Comparison of ENCODE assay signal across 13 cellular contexts in genomic region chr4:56681849-56682175, GRCh38. TPM values are rescaled to one million over a fixed set of nuclear protein-coding genes. Genes with fewer than 3 reads are reported as not detected.
DNase-seq lines count a peak whose midpoint lies in the region; ATAC-seq and TF ChIP-seq lines count a peak whose summit lies in the region.
"Had no signal": no experiment of that assay in that cellular context is flagged by ENCODE, and none has a peak within 500 bp of the region (broad histone marks: within the 10 kb centered on the region; RNA-seq: fewer than 3 reads in every experiment).

No MANE protein-coding gene starts in this region.

- no TSS peak for BruUV-seq in OCI-LY7 (replicated peaks; lab: Mats Ljungman, UMichigan)

- TF ChIP-seq EP300 in suprapubic skin (IDR thresholded peaks at IDR 0.05) (no peak), sigmoid colon (IDR thresholded peaks at IDR 0.05) (no peak)

- POLR2A ChIA-PET in activated CD4-positive, alpha-beta T cell treated with anti-CD3 and anti-CD28 coated beads for 36 hours (lab: Charles Lee) = no interaction called here
- POLR2A ChIA-PET in OCI-LY7 (lab: Charles Lee) = no interaction called here

- peak overlapping the region; percentile 38 for H3K4me3 ChIP-seq in suprapubic skin
- no peak overlapping the region for H3K4me3 ChIP-seq in OCI-LY7 (ENCODE audit: low read depth, low read length, poor library complexity, severe bottlenecking)
- H3K4me3 ChIP-seq in sigmoid colon = peak overlapping the region in 2 of 4 donors; percentile 7 to 36
- no peak overlapping the region for H3K4me3 ChIP-seq in foreskin fibroblast (ENCODE audit: low read depth in 1 of 2, low read length in 2 of 2)

- no peaks in the 10 kb centered on the region for H3K9me3 Mint-ChIP-seq in activated CD4-positive, alpha-beta T cell treated with anti-CD3 and anti-CD28 coated beads for 36 hours (ENCODE audit: low read depth)

- DNase-seq in activated CD4-positive, alpha-beta T cell treated with anti-CD3 and anti-CD28 coated beads for 36 hours = no peak
- DNase-seq in activated CD4-positive, alpha-beta T cell treated with anti-CD3 and anti-CD28 coated beads, Interleukin-2, amount 50 U/mL, for 4 hours = no peak
- no peak for DNase-seq in T-helper 17 cell
- no peak for DNase-seq in suprapubic skin (ENCODE audit: low spot score in 2 of 2)
- no peak for DNase-seq in OCI-LY7 (ENCODE audit: low spot score)
- no peak for DNase-seq in sigmoid colon
- DNase-seq in foreskin fibroblast = no peak
- DNase-seq: ACHN, DND-41, NCI-H226 had no signal

- H3K9me2 ChIP-seq in OCI-LY7 (ENCODE audit: insufficient read depth, low read length) = no peaks in the 10 kb centered on the region

- no peaks in the 10 kb centered on the region for H3K9me3 ChIP-seq in T-helper 17 cell (ENCODE audit: control insufficient read depth, low read length, poor library complexity, severe bottlenecking)
- no peaks in the 10 kb centered on the region for H3K9me3 ChIP-seq in suprapubic skin
- H3K9me3 ChIP-seq in OCI-LY7 (ENCODE audit: low read length) = no peaks in the 10 kb centered on the region
- H3K9me3 ChIP-seq in sigmoid colon = no peaks in the 10 kb centered on the region
- H3K9me3 ChIP-seq: transverse colon had no signal

- H3K27me3 ChIP-seq in layer of hippocampus (ENCODE audit: control insufficient read depth, insufficient read depth, low read length) (no peaks in the 10 kb centered on the region), suprapubic skin (no peaks in the 10 kb centered on the region), sigmoid colon (no peaks in the 10 kb centered on the region)

- H4K20me1 ChIP-seq in OCI-LY7 (ENCODE audit: insufficient read depth, low read length) = no peaks in the 10 kb centered on the region

- peak overlapping the region; percentile 15 for H3K27ac ChIP-seq in layer of hippocampus (ENCODE audit: low read depth, low read length)
- peak overlapping the region; percentile 83 for H3K27ac ChIP-seq in suprapubic skin
- H3K27ac ChIP-seq in OCI-LY7 (ENCODE audit: low read depth, low read length, poor library complexity, severe bottlenecking) = no peak overlapping the region
- H3K27ac ChIP-seq in sigmoid colon = no peak overlapping the region
- H3K27ac ChIP-seq: transverse colon had no signal

- peak overlapping the region; percentile 61 for H3K27ac Mint-ChIP-seq in activated CD4-positive, alpha-beta T cell treated with anti-CD3 and anti-CD28 coated beads for 36 hours
- H3K27ac Mint-ChIP-seq in T-helper 17 cell = peak overlapping the region; percentile 79

- CTCF ChIA-PET in activated CD4-positive, alpha-beta T cell treated with anti-CD3 and anti-CD28 coated beads for 36 hours (lab: Charles Lee) = interaction anchor here (1.2 to 1.8 kb wide), 3 partner anchors 11 to 154 kb away, joined by 3 to 19 read pairs (median 4); no protein-coding TSS in a partner anchor
- CTCF ChIA-PET in OCI-LY7 (lab: Charles Lee; ENCODE audit: unreplicated experiment) = no interaction called here

- no peaks in the 10 kb centered on the region for H3K79me2 ChIP-seq in OCI-LY7 (ENCODE audit: insufficient read depth, low read depth, low read length)

- H3K4me3 Mint-ChIP-seq in activated CD4-positive, alpha-beta T cell treated with anti-CD3 and anti-CD28 coated beads for 36 hours = peak overlapping the region; percentile 51
- peak overlapping the region; percentile 81 for H3K4me3 Mint-ChIP-seq in T-helper 17 cell

- WGBS in suprapubic skin = 42% methylated on average over 9 of the region's 9 CpGs
- WGBS in sigmoid colon, 2 donors = 26 to 55% methylated on average over 9 of the region's 9 CpGs

- TF ChIP-seq POLR2A in suprapubic skin (IDR thresholded peaks at IDR 0.05) = no peak
- no peak for TF ChIP-seq POLR2A in sigmoid colon (IDR thresholded peaks at IDR 0.05)

- TF ChIP-seq CTCF in suprapubic skin (IDR thresholded peaks at IDR 0.05) (no peak), OCI-LY7 (conservative IDR thresholded peaks at IDR 0.05; ENCODE audit: low read length) (no peak), sigmoid colon (IDR thresholded peaks at IDR 0.05) (no peak), foreskin fibroblast (IDR thresholded peaks at IDR 0.05; ENCODE audit: low read depth, low read length) (no peak)

- H3K27me3 Mint-ChIP-seq in activated CD4-positive, alpha-beta T cell treated with anti-CD3 and anti-CD28 coated beads for 36 hours = peaks cover 28% of the 10 kb centered on the region
- peaks cover 53% of the 10 kb centered on the region for H3K27me3 Mint-ChIP-seq in T-helper 17 cell

- H3K36me3 ChIP-seq in suprapubic skin (no peaks in the 10 kb centered on the region), OCI-LY7 (ENCODE audit: insufficient read depth, low read length) (no peaks in the 10 kb centered on the region), sigmoid colon (no peaks in the 10 kb centered on the region)
- H3K36me3 ChIP-seq: transverse colon had no signal

- intact Hi-C loops in activated CD4-positive, alpha-beta T cell treated with anti-CD3 and anti-CD28 coated beads for 36 hours (cut with DNase I, micrococcal nuclease) = loop anchor here (1.0 to 5.0 kb wide), 12 partner anchors 10 to 246 kb away; partner anchors contain the start of genes PAICS (in 1 of the 2) and REST (in 1 of the 2)
- intact Hi-C loops in OCI-LY7 (cut with micrococcal nuclease; ENCODE audit: unreplicated experiment) = no loop called here
- intact Hi-C loops in sigmoid colon (cut with DNase I) = no loop called here

- no peak overlapping the region for H2AFZ ChIP-seq in OCI-LY7 (ENCODE audit: low read length)

- no peaks in the 10 kb centered on the region for H3K36me3 Mint-ChIP-seq in activated CD4-positive, alpha-beta T cell treated with anti-CD3 and anti-CD28 coated beads for 36 hours (ENCODE audit: low read depth)
- H3K36me3 Mint-ChIP-seq in T-helper 17 cell (ENCODE audit: low read depth) = peaks cover 8% of the 10 kb centered on the region

- H3K4me2 ChIP-seq in OCI-LY7 (ENCODE audit: low read length) = no peak overlapping the region

- H3K4me1 ChIP-seq in suprapubic skin (peaks cover 23% of the 10 kb centered on the region), OCI-LY7 (ENCODE audit: insufficient read depth, low read length, poor library complexity, severe bottlenecking) (no peaks in the 10 kb centered on the region), sigmoid colon (peaks cover 0 to 23% (median 7%) of the 10 kb centered on the region in 4 donors)

- H3K4me1 Mint-ChIP-seq in activated CD4-positive, alpha-beta T cell treated with anti-CD3 and anti-CD28 coated beads for 36 hours = peaks cover 34% of the 10 kb centered on the region
- H3K4me1 Mint-ChIP-seq in T-helper 17 cell = peaks cover 12% of the 10 kb centered on the region

- ATAC-seq in activated CD4-positive, alpha-beta T cell treated with anti-CD3 and anti-CD28 coated beads for 36 hours = no peak
- ATAC-seq in T-helper 17 cell = no peak

RNA-seq across cellular contexts. Expression of gene HOPX, which starts 0.7 kb away (rescaled TPM):
- total RNA-seq in activated CD4-positive, alpha-beta T cell treated with anti-CD3 and anti-CD28 coated beads for 36 hours = 10 to 100 TPM; 56.3 to 83.9 TPM
- total RNA-seq in T-helper 17 cell (10 to 100 TPM; 17.6 to 30.7 TPM), suprapubic skin (1,000 to 10,000 TPM in 3 of 4 donors, 100 to 1,000 TPM in 1; 405 to 1,883 (median 1,516) TPM), OCI-LY7 (2022) (not detected in 2 replicates), sigmoid colon (10 to 100 TPM; 24.7 to 57.9 (median 47.1) TPM)
- total RNA-seq in OCI-LY7 (2014; rRNA removed; shearing (Covaris generic)) = not detected in 2 replicates
- polyA plus RNA-seq in sigmoid colon = 1 to 10 TPM; 2.5 to 6.6 (median 6.4) TPM
- total RNA-seq: RPMI7951 had no signal

Comparison
In these comparisons a context has a peak if more than half of its experiments do, and no peak if none do; other contexts are left out.
1. H3K27ac ChIP-seq: peak in layer of hippocampus (single experiment) and suprapubic skin (single experiment); none in OCI-LY7 (single experiment) and sigmoid colon (0 of 4).
2. RNA of gene HOPX, which starts 0.7 kb away (total RNA-seq): 405 to 1,883 TPM in suprapubic skin, 56.3 to 83.9 TPM in activated CD4-positive, alpha-beta T cell treated with anti-CD3 and anti-CD28 coated beads for 36 hours, 24.7 to 57.9 TPM in sigmoid colon and 17.6 to 30.7 TPM in T-helper 17 cell; not detected in OCI-LY7; every median in the first group is over 10 times any median in the second.
3. intact Hi-C loops: an anchor here in activated CD4-positive, alpha-beta T cell treated with anti-CD3 and anti-CD28 coated beads for 36 hours (1.0 to 5.0 kb wide); none called in OCI-LY7 and sigmoid colon.